8 cellular contexts compared by ENCODE assay signal in the genomic region with DNA sequence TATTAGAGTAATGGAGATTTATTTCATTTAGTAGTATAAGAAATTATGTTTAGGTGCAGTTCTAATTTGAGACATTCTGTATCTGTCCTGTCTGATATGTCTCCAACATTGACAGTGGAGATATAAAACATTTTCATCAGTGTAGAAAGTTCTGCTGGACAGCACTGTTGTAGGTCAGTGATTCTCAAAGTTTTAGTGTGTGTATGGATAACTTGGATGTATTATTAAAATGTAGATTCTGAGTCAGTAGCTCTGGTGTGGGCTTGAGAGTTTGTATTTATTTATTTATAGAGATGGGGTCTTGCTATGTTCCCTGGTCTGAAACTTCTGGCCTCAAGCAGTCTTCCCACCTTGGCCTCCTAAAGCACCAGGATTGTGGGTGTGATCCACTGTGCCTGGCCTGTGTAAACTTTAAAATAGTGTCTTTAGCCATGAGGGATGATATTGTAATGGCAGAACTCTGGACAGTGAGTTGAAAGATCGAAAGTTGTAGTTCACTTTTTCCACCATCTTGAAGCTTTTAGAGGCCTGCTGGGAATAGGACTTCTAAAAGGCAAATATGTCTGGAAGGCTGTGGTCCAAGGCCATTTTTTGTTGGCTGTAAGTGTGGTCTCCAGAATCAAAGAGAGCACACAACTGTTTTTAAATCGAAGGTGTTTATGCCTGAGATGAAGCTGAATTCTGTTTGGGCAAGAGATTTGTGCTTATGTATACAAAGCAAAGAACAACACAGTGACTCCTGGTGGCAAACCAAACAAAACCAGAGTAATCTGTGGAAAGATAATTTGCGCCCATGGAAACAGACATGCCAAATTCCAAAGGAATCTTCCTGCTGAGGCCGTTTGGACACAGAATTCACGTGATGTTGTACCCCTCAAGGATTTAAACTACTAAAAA. TPM values are rescaled to one million over a fixed set of nuclear protein-coding genes. Genes with fewer than 3 reads are reported as not detected.
DNase-seq lines count a peak whose midpoint lies in the region; ATAC-seq, FAIRE-seq and TF ChIP-seq lines count a peak whose summit lies in the region.

No MANE protein-coding gene starts in this region.

- H3K9ac ChIP-seq in SU-DHL-6 (ENCODE audit: low read length) = no peak overlapping the region

- no peak overlapping the region for H3K27ac ChIP-seq in AG04450 (ENCODE audit: low read depth, low read length)
- no peak overlapping the region for H3K27ac ChIP-seq in SU-DHL-6 (ENCODE audit: low read depth, low read length)

- peaks cover 99% of the 10 kb centered on the region for H3K79me2 ChIP-seq in SU-DHL-6 (ENCODE audit: insufficient read depth, low read length)

- peaks cover 11% of the 10 kb centered on the region for H3K36me3 Mint-ChIP-seq in activated CD4-positive, alpha-beta memory T cell treated with anti-CD3 and anti-CD28 coated beads, Interleukin-2, amount 10 ng/mL, durations not matched to agents 7 days and 5 days (ENCODE audit: low read depth)

- H3K9me3 Mint-ChIP-seq in activated CD4-positive, alpha-beta memory T cell treated with anti-CD3 and anti-CD28 coated beads, Interleukin-2, amount 10 ng/mL, durations not matched to agents 7 days and 5 days = no peaks in the 10 kb centered on the region

- no peak overlapping the region for H3K4me3 Mint-ChIP-seq in activated CD4-positive, alpha-beta memory T cell treated with anti-CD3 and anti-CD28 coated beads, Interleukin-2, amount 10 ng/mL, durations not matched to agents 7 days and 5 days

- H3K27ac Mint-ChIP-seq in activated CD4-positive, alpha-beta memory T cell treated with anti-CD3 and anti-CD28 coated beads, Interleukin-2, amount 10 ng/mL, durations not matched to agents 7 days and 5 days = no peak overlapping the region

- H3K27me3 Mint-ChIP-seq in activated CD4-positive, alpha-beta memory T cell treated with anti-CD3 and anti-CD28 coated beads, Interleukin-2, amount 10 ng/mL, durations not matched to agents 7 days and 5 days = no peaks in the 10 kb centered on the region

- ATAC-seq in HG03280 (IDR thresholded peaks at IDR 0.05; ENCODE audit: unreplicated experiment) (no peak), GM19324 (IDR thresholded peaks at IDR 0.05; ENCODE audit: low FRiP score, unreplicated experiment) (no peak)

- peak; percentile 44 for TF ChIP-seq CTCF in AG04450 (IDR thresholded peaks at IDR 0.05; ENCODE audit: low read depth, low read length)
- peak; percentile 10 for TF ChIP-seq CTCF in SU-DHL-6 (IDR thresholded peaks at IDR 0.05; ENCODE audit: insufficient read depth, low read length, poor library complexity, severe bottlenecking)
- TF ChIP-seq CTCF in kidney epithelial cell (IDR thresholded peaks at IDR 0.05; ENCODE audit: insufficient read depth, low read length, poor library complexity, severe bottlenecking) = peak; percentile 25

- H3K4me3 ChIP-seq in AG04450 (ENCODE audit: low read depth, low read length) = no peak overlapping the region
- H3K4me3 ChIP-seq in SU-DHL-6 (ENCODE audit: insufficient read depth, low read length, poor library complexity, severe bottlenecking) = no peak overlapping the region
- no peak overlapping the region for H3K4me3 ChIP-seq in kidney epithelial cell (ENCODE audit: low read depth, low read length)

- TF ChIP-seq POLR2A in GM12892 (IDR thresholded peaks at IDR 0.05; ENCODE audit: low read depth, low read length) = no peak

- FAIRE-seq in GM12892 (lab: Jason Lieb, UNC) = peak; percentile 27

- H3K9me3 ChIP-seq in AG04450 (ENCODE audit: control insufficient read depth, insufficient read depth, low read length) = peaks cover under 1% of the 10 kb centered on the region; the same call in 1 of the 2 replicates
- H3K9me3 ChIP-seq in SU-DHL-6 (ENCODE audit: insufficient read depth, low read length) = no peaks in the 10 kb centered on the region

- POLR2A ChIA-PET in AG04450 (lab: Yijun Ruan, JAX) = interaction anchor here (0.8 to 1.2 kb wide), 2 partner anchors 13 to 36 kb away, joined by 3 read pairs; a partner anchor contains a TSS
- POLR2A ChIA-PET in activated CD4-positive, alpha-beta memory T cell treated with anti-CD3 and anti-CD28 coated beads, Interleukin-2, amount 10 ng/mL, durations not matched to agents 7 days and 5 days (lab: Charles Lee) = interaction anchor here (0.7 to 3.7 kb wide), 2 partner anchors 12 to 16 kb away, joined by 3 to 26 read pairs; a partner anchor contains a TSS

- no peak overlapping the region for H2AFZ ChIP-seq in SU-DHL-6 (ENCODE audit: low read depth, low read length, severe bottlenecking)

- CTCF ChIA-PET in AG04450 (lab: Charles Lee) = interaction anchor here (0.6 to 1.7 kb wide), 4 partner anchors 13 to 33 kb away, joined by 3 to 6 read pairs (median 4); no protein-coding TSS in a partner anchor
- CTCF ChIA-PET in activated CD4-positive, alpha-beta memory T cell treated with anti-CD3 and anti-CD28 coated beads, Interleukin-2, amount 10 ng/mL, durations not matched to agents 7 days and 5 days (lab: Charles Lee) = interaction anchor here (1.1 to 1.2 kb wide), 2 partner anchors 13 to 20 kb away, joined by 3 read pairs; a partner anchor contains a TSS

- no peak for DNase-seq in AG04450 (ENCODE audit: low read depth, low spot score)
- DNase-seq in GM12892 (ENCODE audit: insufficient read length) = no peak
- no peak for DNase-seq in kidney epithelial cell (ENCODE audit: low read depth)
- DNase-seq in activated CD4-positive, alpha-beta memory T cell treated with anti-CD3 and anti-CD28 coated beads, Interleukin-2, amount 10 ng/mL, durations not matched to agents 7 days and 5 days = no peak
- no peak for DNase-seq in GM19238 (ENCODE audit: insufficient read length, low spot score)

- no peak overlapping the region for H3K4me2 ChIP-seq in SU-DHL-6 (ENCODE audit: low read depth, low read length, poor library complexity, severe bottlenecking)

- H3K27me3 ChIP-seq in AG04450 (ENCODE audit: control insufficient read depth, insufficient read depth, low read length) = no peaks in the 10 kb centered on the region
- H3K27me3 ChIP-seq in SU-DHL-6 (ENCODE audit: low read length) = no peaks in the 10 kb centered on the region
- no peaks in the 10 kb centered on the region for H3K27me3 ChIP-seq in kidney epithelial cell (ENCODE audit: control insufficient read depth, insufficient read depth, low read length)

- peaks cover 8% of the 10 kb centered on the region; the same call in 1 of the 2 replicates for H3K36me3 ChIP-seq in SU-DHL-6 (ENCODE audit: low read length)
- H3K36me3 ChIP-seq in kidney epithelial cell (ENCODE audit: control insufficient read depth, insufficient read depth, low read length) = no peaks in the 10 kb centered on the region

- no peaks in the 10 kb centered on the region for H3K9me2 ChIP-seq in SU-DHL-6 (replicated peaks; ENCODE audit: insufficient read depth, low read length)

- H3F3A ChIP-seq in SU-DHL-6 (ENCODE audit: insufficient read depth) = peaks cover 23% of the 10 kb centered on the region

- H4K20me1 ChIP-seq in SU-DHL-6 (ENCODE audit: low read depth, low read length) = peaks cover 17% of the 10 kb centered on the region

- H3K4me1 Mint-ChIP-seq in activated CD4-positive, alpha-beta memory T cell treated with anti-CD3 and anti-CD28 coated beads, Interleukin-2, amount 10 ng/mL, durations not matched to agents 7 days and 5 days = peaks cover 40% of the 10 kb centered on the region

RNA-seq across cellular contexts. Expression of a gene that starts 12.4 kb away (rescaled TPM):
- polyA plus RNA-seq in AG04450 (2011; rRNA removed) = 56.7 and 57.3 TPM in 2 replicates
- 55.3 and 57.3 TPM in 2 replicates for polyA minus RNA-seq in AG04450 (2011; rRNA and poly(A)+ RNA removed)
- 23.1 TPM for polyA plus RNA-seq in GM12892 (2012; ENCODE audit: missing spikeins)
- 42.4 and 46.9 TPM in 2 replicates for total RNA-seq in kidney epithelial cell
- 10 to 100 TPM; 35.6 to 39.1 TPM for total RNA-seq in activated CD4-positive, alpha-beta memory T cell treated with anti-CD3 and anti-CD28 coated beads, Interleukin-2, amount 10 ng/mL, durations not matched to agents 7 days and 5 days
